1 cellular context compared by ENCODE assay signal in genomic region chr14:23646648-23647549, GRCh38.
TF ChIP-seq lines count a peak whose summit lies in the region.

No MANE protein-coding gene starts in this region.

TF ChIP-seq in HepG2, 621 proteins besides CTCF, POLR2A, EP300 and RAD21 (continued from another document and continues in another):
- TF ChIP-seq, protein P1, sequence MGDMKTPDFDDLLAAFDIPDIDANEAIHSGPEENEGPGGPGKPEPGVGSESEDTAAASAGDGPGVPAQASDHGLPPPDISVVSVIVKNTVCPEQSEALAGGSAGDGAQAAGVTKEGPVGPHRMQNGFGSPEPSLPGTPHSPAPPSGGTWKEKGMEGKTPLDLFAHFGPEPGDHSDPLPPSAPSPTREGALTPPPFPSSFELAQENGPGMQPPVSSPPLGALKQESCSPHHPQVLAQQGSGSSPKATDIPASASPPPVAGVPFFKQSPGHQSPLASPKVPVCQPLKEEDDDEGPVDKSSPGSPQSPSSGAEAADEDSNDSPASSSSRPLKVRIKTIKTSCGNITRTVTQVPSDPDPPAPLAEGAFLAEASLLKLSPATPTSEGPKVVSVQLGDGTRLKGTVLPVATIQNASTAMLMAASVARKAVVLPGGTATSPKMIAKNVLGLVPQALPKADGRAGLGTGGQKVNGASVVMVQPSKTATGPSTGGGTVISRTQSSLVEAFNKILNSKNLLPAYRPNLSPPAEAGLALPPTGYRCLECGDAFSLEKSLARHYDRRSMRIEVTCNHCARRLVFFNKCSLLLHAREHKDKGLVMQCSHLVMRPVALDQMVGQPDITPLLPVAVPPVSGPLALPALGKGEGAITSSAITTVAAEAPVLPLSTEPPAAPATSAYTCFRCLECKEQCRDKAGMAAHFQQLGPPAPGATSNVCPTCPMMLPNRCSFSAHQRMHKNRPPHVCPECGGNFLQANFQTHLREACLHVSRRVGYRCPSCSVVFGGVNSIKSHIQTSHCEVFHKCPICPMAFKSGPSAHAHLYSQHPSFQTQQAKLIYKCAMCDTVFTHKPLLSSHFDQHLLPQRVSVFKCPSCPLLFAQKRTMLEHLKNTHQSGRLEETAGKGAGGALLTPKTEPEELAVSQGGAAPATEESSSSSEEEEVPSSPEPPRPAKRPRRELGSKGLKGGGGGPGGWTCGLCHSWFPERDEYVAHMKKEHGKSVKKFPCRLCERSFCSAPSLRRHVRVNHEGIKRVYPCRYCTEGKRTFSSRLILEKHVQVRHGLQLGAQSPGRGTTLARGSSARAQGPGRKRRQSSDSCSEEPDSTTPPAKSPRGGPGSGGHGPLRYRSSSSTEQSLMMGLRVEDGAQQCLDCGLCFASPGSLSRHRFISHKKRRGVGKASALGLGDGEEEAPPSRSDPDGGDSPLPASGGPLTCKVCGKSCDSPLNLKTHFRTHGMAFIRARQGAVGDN (CRISPR knock-in tag; IDR thresholded peaks at IDR 0.05) = peak; percentile 44
- TF ChIP-seq FOXP4 (CRISPR knock-in tag; IDR thresholded peaks at IDR 0.05) (0 out of 2 replicates have a peak, but pooled peaks have one; percentile 40), RBAK (CRISPR knock-in tag; IDR thresholded peaks at IDR 0.05) (no peak), CEBPB (IDR thresholded peaks at IDR 0.05; ENCODE audit: borderline replicate concordance, low read depth, low read length) (no peak), HIVEP1 (CRISPR knock-in tag; IDR thresholded peaks at IDR 0.05) (0 out of 2 replicates have a peak, but pooled peaks have one; percentile 12), ZNF329 (CRISPR knock-in tag; IDR thresholded peaks at IDR 0.05; ENCODE audit: low read depth) (0 out of 2 replicates have a peak, but pooled peaks have one; percentile 21), CENPT (CRISPR knock-in tag; IDR thresholded peaks at IDR 0.05; ENCODE audit: low read depth) (0 out of 2 replicates have a peak, but pooled peaks have one; percentile 82), ZNF878 (CRISPR knock-in tag; IDR thresholded peaks at IDR 0.05) (no peak), AHDC1 (CRISPR knock-in tag; IDR thresholded peaks at IDR 0.05; ENCODE audit: borderline replicate concordance) (no peak), SRF (IDR thresholded peaks at IDR 0.05; ENCODE audit: low read depth, low read length) (no peak), NPAS2 (CRISPR knock-in tag; IDR thresholded peaks at IDR 0.05; ENCODE audit: borderline replicate concordance) (no peak), RARG (CRISPR knock-in tag; IDR thresholded peaks at IDR 0.05; ENCODE audit: low read depth) (0 out of 2 replicates have a peak, but pooled peaks have one; percentile 70), MLLT10 (CRISPR knock-in tag; IDR thresholded peaks at IDR 0.05) (no peak), ZSCAN20 (CRISPR knock-in tag; IDR thresholded peaks at IDR 0.05; ENCODE audit: borderline replicate concordance) (no peak), NCOR1 (IDR thresholded peaks at IDR 0.05; ENCODE audit: borderline replicate concordance, low read length) (no peak), ZNF841 (CRISPR knock-in tag; IDR thresholded peaks at IDR 0.05; ENCODE audit: borderline replicate concordance) (no peak; the same call in 1 of the 2 replicates), RBM22 (optimal IDR thresholded peaks at IDR 0.05; ENCODE audit: low read length) (peak; percentile 98), NCOA5 (CRISPR knock-in tag; IDR thresholded peaks at IDR 0.05) (peak; percentile 78; the same call in 1 of the 2 replicates), EED (CRISPR knock-in tag; IDR thresholded peaks at IDR 0.05) (peak; percentile 92; the same call in 1 of the 2 replicates), AGO1 (IDR thresholded peaks at IDR 0.05; ENCODE audit: low read depth, low read length, poor library complexity, severe bottlenecking) (peak; percentile 100), ZNF326 (CRISPR knock-in tag; IDR thresholded peaks at IDR 0.05; ENCODE audit: borderline replicate concordance) (peak; percentile 93; the same call in 1 of the 2 replicates), SP5 (CRISPR knock-in tag; IDR thresholded peaks at IDR 0.05; ENCODE audit: borderline replicate concordance, low read depth) (no peak), SIN3A (IDR thresholded peaks at IDR 0.05; ENCODE audit: borderline replicate concordance, low read depth, low read length) (peak; percentile 51; the same call in 1 of the 2 replicates), NRL (CRISPR knock-in tag; IDR thresholded peaks at IDR 0.05; ENCODE audit: borderline replicate concordance) (peak; percentile 63; the same call in 1 of the 2 replicates), POGZ (CRISPR knock-in tag; IDR thresholded peaks at IDR 0.05) (no peak), FOXA1 (IDR thresholded peaks at IDR 0.05) (no peak), FOXA1 (CRISPR knock-in tag; IDR thresholded peaks at IDR 0.05) (peak; percentile 6; the same call in 1 of the 2 replicates), SNRNP70 (IDR thresholded peaks at IDR 0.05; ENCODE audit: low read depth, low read length) (peak; percentile 89), ZNF75D (CRISPR knock-in tag; IDR thresholded peaks at IDR 0.05; ENCODE audit: borderline replicate concordance) (0 out of 2 replicates have a peak, but pooled peaks have one; percentile 44), NFIB (CRISPR knock-in tag; IDR thresholded peaks at IDR 0.05; ENCODE audit: borderline replicate concordance) (peak; percentile 69), MTA1 (CRISPR knock-in tag; IDR thresholded peaks at IDR 0.05; ENCODE audit: borderline replicate concordance) (peak; percentile 38; the same call in 1 of the 2 replicates), PAX8 (CRISPR knock-in tag; IDR thresholded peaks at IDR 0.05; ENCODE audit: borderline replicate concordance) (0 out of 2 replicates have a peak, but pooled peaks have one; percentile 26), SALL1 (CRISPR knock-in tag; IDR thresholded peaks at IDR 0.05) (peak; percentile 47), ZNF383 (CRISPR knock-in tag; IDR thresholded peaks at IDR 0.05; ENCODE audit: borderline replicate concordance) (no peak), CHCHD3 (CRISPR knock-in tag; IDR thresholded peaks at IDR 0.05) (no peak; the same call in 1 of the 2 replicates), PHF21A (CRISPR knock-in tag; IDR thresholded peaks at IDR 0.05) (no peak), MEIS2 (CRISPR knock-in tag; IDR thresholded peaks at IDR 0.05) (no peak)
- TF ChIP-seq, protein P2, sequence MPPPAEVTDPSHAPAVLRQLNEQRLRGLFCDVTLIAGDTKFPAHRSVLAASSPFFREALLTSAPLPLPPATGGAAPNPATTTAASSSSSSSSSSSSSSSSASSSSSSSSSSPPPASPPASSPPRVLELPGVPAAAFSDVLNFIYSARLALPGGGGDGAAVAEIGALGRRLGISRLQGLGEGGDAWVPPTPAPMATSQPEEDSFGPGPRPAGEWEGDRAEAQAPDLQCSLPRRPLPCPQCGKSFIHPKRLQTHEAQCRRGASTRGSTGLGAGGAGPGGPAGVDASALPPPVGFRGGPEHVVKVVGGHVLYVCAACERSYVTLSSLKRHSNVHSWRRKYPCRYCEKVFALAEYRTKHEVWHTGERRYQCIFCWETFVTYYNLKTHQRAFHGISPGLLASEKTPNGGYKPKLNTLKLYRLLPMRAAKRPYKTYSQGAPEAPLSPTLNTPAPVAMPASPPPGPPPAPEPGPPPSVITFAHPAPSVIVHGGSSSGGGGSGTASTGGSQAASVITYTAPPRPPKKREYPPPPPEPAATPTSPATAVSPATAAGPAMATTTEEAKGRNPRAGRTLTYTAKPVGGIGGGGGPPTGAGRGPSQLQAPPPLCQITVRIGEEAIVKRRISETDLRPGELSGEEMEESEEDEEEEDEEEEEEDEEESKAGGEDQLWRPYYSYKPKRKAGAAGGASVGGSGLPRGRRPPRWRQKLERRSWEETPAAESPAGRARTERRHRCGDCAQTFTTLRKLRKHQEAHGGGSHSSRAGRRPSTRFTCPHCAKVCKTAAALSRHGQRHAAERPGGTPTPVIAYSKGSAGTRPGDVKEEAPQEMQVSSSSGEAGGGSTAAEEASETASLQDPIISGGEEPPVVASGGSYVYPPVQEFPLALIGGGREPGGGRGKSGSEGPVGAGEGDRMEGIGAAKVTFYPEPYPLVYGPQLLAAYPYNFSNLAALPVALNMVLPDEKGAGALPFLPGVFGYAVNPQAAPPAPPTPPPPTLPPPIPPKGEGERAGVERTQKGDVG (CRISPR knock-in tag; IDR thresholded peaks at IDR 0.05; ENCODE audit: borderline replicate concordance) = 0 out of 2 replicates have a peak, but pooled peaks have one; percentile 9
- TF ChIP-seq, protein P3, sequence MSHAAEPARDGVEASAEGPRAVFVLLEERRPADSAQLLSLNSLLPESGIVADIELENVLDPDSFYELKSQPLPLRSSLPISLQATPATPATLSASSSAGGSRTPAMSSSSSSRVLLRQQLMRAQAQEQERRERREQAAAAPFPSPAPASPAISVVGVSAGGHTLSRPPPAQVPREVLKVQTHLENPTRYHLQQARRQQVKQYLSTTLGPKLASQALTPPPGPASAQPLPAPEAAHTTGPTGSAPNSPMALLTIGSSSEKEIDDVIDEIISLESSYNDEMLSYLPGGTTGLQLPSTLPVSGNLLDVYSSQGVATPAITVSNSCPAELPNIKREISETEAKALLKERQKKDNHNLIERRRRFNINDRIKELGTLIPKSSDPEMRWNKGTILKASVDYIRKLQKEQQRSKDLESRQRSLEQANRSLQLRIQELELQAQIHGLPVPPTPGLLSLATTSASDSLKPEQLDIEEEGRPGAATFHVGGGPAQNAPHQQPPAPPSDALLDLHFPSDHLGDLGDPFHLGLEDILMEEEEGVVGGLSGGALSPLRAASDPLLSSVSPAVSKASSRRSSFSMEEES (CRISPR knock-in tag; IDR thresholded peaks at IDR 0.05) = peak; percentile 14; the same call in 1 of the 2 replicates
- TF ChIP-seq, protein P4, sequence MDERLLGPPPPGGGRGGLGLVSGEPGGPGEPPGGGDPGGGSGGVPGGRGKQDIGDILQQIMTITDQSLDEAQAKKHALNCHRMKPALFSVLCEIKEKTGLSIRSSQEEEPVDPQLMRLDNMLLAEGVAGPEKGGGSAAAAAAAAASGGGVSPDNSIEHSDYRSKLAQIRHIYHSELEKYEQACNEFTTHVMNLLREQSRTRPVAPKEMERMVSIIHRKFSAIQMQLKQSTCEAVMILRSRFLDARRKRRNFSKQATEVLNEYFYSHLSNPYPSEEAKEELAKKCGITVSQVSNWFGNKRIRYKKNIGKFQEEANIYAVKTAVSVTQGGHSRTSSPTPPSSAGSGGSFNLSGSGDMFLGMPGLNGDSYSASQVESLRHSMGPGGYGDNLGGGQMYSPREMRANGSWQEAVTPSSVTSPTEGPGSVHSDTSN (CRISPR knock-in tag; IDR thresholded peaks at IDR 0.05) = peak; percentile 58
- TF ChIP-seq, protein P5, sequence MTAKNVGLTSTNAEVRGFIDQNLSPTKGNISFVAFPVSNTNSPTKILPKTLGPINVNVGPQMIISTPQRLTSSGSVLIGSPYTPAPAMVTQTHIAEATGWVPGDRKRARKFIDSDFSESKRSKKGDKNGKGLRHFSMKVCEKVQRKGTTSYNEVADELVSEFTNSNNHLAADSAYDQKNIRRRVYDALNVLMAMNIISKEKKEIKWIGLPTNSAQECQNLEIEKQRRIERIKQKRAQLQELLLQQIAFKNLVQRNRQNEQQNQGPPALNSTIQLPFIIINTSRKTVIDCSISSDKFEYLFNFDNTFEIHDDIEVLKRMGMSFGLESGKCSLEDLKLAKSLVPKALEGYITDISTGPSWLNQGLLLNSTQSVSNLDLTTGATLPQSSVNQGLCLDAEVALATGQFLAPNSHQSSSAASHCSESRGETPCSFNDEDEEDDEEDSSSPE (CRISPR knock-in tag; IDR thresholded peaks at IDR 0.05) = 0 out of 2 replicates have a peak, but pooled peaks have one; percentile 24
- TF ChIP-seq, protein P6, sequence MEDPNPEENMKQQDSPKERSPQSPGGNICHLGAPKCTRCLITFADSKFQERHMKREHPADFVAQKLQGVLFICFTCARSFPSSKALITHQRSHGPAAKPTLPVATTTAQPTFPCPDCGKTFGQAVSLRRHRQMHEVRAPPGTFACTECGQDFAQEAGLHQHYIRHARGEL (CRISPR knock-in tag; IDR thresholded peaks at IDR 0.05) = no peak
